Comparison of ENCODE assay signal across 3 cellular contexts in genomic region chr12:96806272-96806671, GRCh38.
"Had no signal": no experiment of that assay in that cellular context is flagged by ENCODE, and none has a peak within 500 bp of the region (broad histone marks: within the 10 kb centered on the region; RNA-seq: fewer than 3 reads in every experiment).

No MANE protein-coding gene starts in this region.

- ATAC-seq: GM12878 had no signal

- H3K4me3 ChIP-seq: GM12878 had no signal

- DNase-seq: GDM1, GF-D8 had no signal
